ENCODE assay signal across 16 cellular contexts in the genomic region with DNA sequence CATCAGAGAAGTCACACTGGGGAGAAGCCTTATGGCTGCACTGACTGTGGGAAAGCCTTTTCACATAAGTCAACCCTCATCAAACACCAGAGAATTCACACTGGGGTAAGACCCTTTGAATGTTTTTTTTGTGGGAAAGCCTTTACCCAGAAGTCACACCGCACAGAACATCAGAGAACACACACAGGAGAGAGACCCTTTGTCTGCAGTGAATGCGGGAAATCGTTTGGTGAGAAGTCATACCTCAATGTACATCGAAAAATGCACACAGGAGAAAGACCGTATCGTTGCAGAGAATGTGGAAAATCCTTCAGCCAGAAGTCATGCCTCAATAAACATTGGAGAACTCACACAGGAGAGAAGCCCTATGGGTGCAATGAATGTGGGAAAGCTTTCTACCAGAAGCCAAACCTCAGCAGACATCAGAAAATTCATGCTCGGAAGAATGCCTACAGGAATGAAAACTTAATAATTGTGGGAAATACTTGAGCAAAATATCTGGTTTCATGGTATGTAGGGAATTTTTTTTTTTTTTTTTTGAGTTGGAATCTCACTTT.
"Had no signal": no experiment of that assay in that cellular context is flagged by ENCODE, and none has a peak within 500 bp of the region (broad histone marks: within the 10 kb centered on the region; RNA-seq: fewer than 3 reads in every experiment).

No MANE protein-coding gene starts in this region.

- DNase-seq: activated CD4-positive, alpha-beta T cell treated with anti-CD3 and anti-CD28 coated beads, Interleukin-2, amount 10 ng/mL, durations not matched to agents 24 days and 14 days; activated CD8-positive, alpha-beta memory T cell treated with anti-CD3 and anti-CD28 coated beads for 24 hours; activated naive CD4-positive, alpha-beta T cell treated with anti-CD3 and anti-CD28 coated beads for 36 hours; dermis blood vessel endothelial cell; islet precursor cell; nephron progenitor cell; psoas muscle; sigmoid colon; stimulated activated CD4-positive, alpha-beta T cell treated with anti-CD3 and anti-CD28 coated beads, Interleukin-12 subunit alpha, Interleukin-12 subunit beta, amount 100 ng/mL, for 4 hours; stimulated activated naive CD8-positive, alpha-beta T cell treated with anti-CD3 and anti-CD28 coated beads, Interleukin-15, Interleukin-2, amounts not matched to agents 100 U/mL and 50 U/mL, for 24 hours had no signal

- ATAC-seq: activated T-helper 17 cell treated with anti-CD3 and anti-CD28 coated beads, Interleukin-2, amount 50 U/mL, for 72 hours; foreskin keratinocyte; left lobe of liver; psoas muscle; stimulated activated naive CD8-positive, alpha-beta T cell treated with anti-CD3 and anti-CD28 coated beads, Interleukin-15, Interleukin-2, amounts not matched to agents 100 U/mL and 50 U/mL, for 24 hours; WTC11 had no signal

- H3K4me1 Mint-ChIP-seq: activated CD4-positive, alpha-beta T cell treated with anti-CD3 and anti-CD28 coated beads, Interleukin-2, amount 10 ng/mL, durations not matched to agents 24 days and 14 days; activated T-helper 17 cell treated with anti-CD3 and anti-CD28 coated beads, Interleukin-2, amount 50 U/mL, for 72 hours; memory B cell; nephron progenitor cell; WTC11 had no signal

- H3K27ac Mint-ChIP-seq: activated CD4-positive, alpha-beta T cell treated with anti-CD3 and anti-CD28 coated beads, Interleukin-2, amount 10 ng/mL, durations not matched to agents 24 days and 14 days; activated naive CD4-positive, alpha-beta T cell treated with anti-CD3 and anti-CD28 coated beads for 36 hours; activated T-helper 17 cell treated with anti-CD3 and anti-CD28 coated beads, Interleukin-2, amount 50 U/mL, for 72 hours; memory B cell; nephron progenitor cell; WTC11 had no signal

- H3K4me3 Mint-ChIP-seq: activated CD4-positive, alpha-beta T cell treated with anti-CD3 and anti-CD28 coated beads, Interleukin-2, amount 10 ng/mL, durations not matched to agents 24 days and 14 days; activated naive CD4-positive, alpha-beta T cell treated with anti-CD3 and anti-CD28 coated beads for 36 hours; activated T-helper 17 cell treated with anti-CD3 and anti-CD28 coated beads, Interleukin-2, amount 50 U/mL, for 72 hours; memory B cell; nephron progenitor cell; WTC11 had no signal

- H3K4me3 ChIP-seq: psoas muscle, sigmoid colon, thoracic aorta had no signal

- H3K27me3 Mint-ChIP-seq: activated CD4-positive, alpha-beta T cell treated with anti-CD3 and anti-CD28 coated beads, Interleukin-2, amount 10 ng/mL, durations not matched to agents 24 days and 14 days; activated T-helper 17 cell treated with anti-CD3 and anti-CD28 coated beads, Interleukin-2, amount 50 U/mL, for 72 hours; memory B cell had no signal

- H3K27me3 ChIP-seq: foreskin keratinocyte, sigmoid colon had no signal

- H3K27ac ChIP-seq: foreskin keratinocyte, psoas muscle, sigmoid colon, thoracic aorta had no signal

- H3K4me1 ChIP-seq: foreskin keratinocyte, psoas muscle, sigmoid colon had no signal
